Comparison of ENCODE assay signal across 17 cellular contexts in the genomic region with DNA sequence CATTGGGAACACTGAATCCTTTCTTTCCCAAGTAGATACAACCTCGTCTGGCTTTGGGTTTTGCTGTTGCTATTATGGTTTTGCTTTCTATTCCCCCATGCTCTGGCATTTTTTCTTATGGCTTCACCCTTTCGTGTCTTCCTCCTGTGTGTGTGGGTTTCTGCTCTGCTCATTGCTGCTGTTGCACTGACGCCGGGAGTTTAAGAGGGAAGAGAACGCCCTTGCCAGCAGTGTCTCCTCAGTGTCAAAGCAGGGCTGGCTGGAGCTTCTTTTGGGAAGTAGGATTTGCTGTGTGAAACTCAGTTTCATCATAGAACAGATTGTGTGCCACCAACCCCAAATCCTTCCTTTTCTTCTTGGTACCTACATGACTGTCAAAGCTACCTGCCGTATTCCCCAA.
DNase-seq lines count a peak whose midpoint lies in the region; ATAC-seq and TF ChIP-seq lines count a peak whose summit lies in the region.
"Had no signal": no experiment of that assay in that cellular context is flagged by ENCODE, and none has a peak within 500 bp of the region (broad histone marks: within the 10 kb centered on the region; RNA-seq: fewer than 3 reads in every experiment).

No MANE protein-coding gene starts in this region.

- CTCF ChIA-PET in WTC11 (lab: Charles Lee): interaction anchor here (0.5 to 3.6 kb wide), 35 partner anchors 8 to 1413 kb away, joined by 3 to 48 read pairs (median 4); a partner anchor contains a TSS

- no peaks in the 10 kb centered on the region for H3K9me3 Mint-ChIP-seq in HFFc6
- no peaks in the 10 kb centered on the region for H3K9me3 Mint-ChIP-seq in WTC11
- H3K9me3 Mint-ChIP-seq: activated CD4-positive, alpha-beta T cell treated with anti-CD3 and anti-CD28 coated beads, Interleukin-2, amount 10 ng/mL, durations not matched to agents 24 days and 14 days; activated naive CD4-positive, alpha-beta T cell treated with anti-CD3 and anti-CD28 coated beads, Interleukin-2, amount 10 ng/mL, durations not matched to agents 7 days and 5 days; activated T-cell treated with anti-CD3 and anti-CD28 coated beads, Interleukin-2, amount 50 U/mL, for 72 hours; CD4-positive, alpha-beta T cell; mesothelial cell of epicardium; naive thymus-derived CD8-positive, alpha-beta T cell; stimulated activated naive CD8-positive, alpha-beta T cell treated with anti-CD3 and anti-CD28 coated beads, Interleukin-15, Interleukin-2, amounts not matched to agents 100 ng/mL and 50 ng/mL, for 24 hours; T-helper 1 cell treated with Interleukin-12 subunit alpha and Interleukin-12 subunit beta and Interleukin-4 antibody, amounts not matched to agents 30 μg/mL and 1 μg/mL, for 36 hours had no signal

- H3K4me3 Mint-ChIP-seq in HFFc6: peak overlapping the region; percentile 4; the same call in 1 of the 2 replicates
- H3K4me3 Mint-ChIP-seq in WTC11: no peak overlapping the region
- H3K4me3 Mint-ChIP-seq: activated CD4-positive, alpha-beta T cell treated with anti-CD3 and anti-CD28 coated beads, Interleukin-2, amount 10 ng/mL, durations not matched to agents 24 days and 14 days; activated naive CD4-positive, alpha-beta T cell treated with anti-CD3 and anti-CD28 coated beads, Interleukin-2, amount 10 ng/mL, durations not matched to agents 7 days and 5 days; activated T-cell treated with anti-CD3 and anti-CD28 coated beads, Interleukin-2, amount 50 U/mL, for 72 hours; CD4-positive, alpha-beta T cell; mesothelial cell of epicardium; naive thymus-derived CD8-positive, alpha-beta T cell; stimulated activated naive CD8-positive, alpha-beta T cell treated with anti-CD3 and anti-CD28 coated beads, Interleukin-15, Interleukin-2, amounts not matched to agents 100 ng/mL and 50 ng/mL, for 24 hours; T-helper 1 cell treated with Interleukin-12 subunit alpha and Interleukin-12 subunit beta and Interleukin-4 antibody, amounts not matched to agents 30 μg/mL and 1 μg/mL, for 36 hours had no signal

- TF ChIP-seq CTCF in HFFc6 (IDR thresholded peaks at IDR 0.05) (no peak), WTC11 (IDR thresholded peaks at IDR 0.05) (no peak)

- POLR2A ChIA-PET in WTC11 (lab: Charles Lee): no interaction called here

- H3K27me3 Mint-ChIP-seq in HFFc6 (ENCODE audit: insufficient read depth) (peaks cover 8% of the 10 kb centered on the region), WTC11 (ENCODE audit: low read depth) (no peaks in the 10 kb centered on the region)
- H3K27me3 Mint-ChIP-seq: activated naive CD4-positive, alpha-beta T cell treated with anti-CD3 and anti-CD28 coated beads, Interleukin-2, amount 10 ng/mL, durations not matched to agents 7 days and 5 days; stimulated activated naive CD8-positive, alpha-beta T cell treated with anti-CD3 and anti-CD28 coated beads, Interleukin-15, Interleukin-2, amounts not matched to agents 100 ng/mL and 50 ng/mL, for 24 hours had no signal

- ATAC-seq in WTC11 (no peak; the same call in 1 of the 2 replicates), left ventricle myocardium superior (peak; percentile 67), sciatic nerve (peak; percentile 59), HG02759 (IDR thresholded peaks at IDR 0.05; ENCODE audit: unreplicated experiment) (no peak)

- DNase-seq in HFFc6 (no peak), WTC11 (ENCODE audit: low spot score) (no peak), left ventricle myocardium superior (no peak), sciatic nerve (ENCODE audit: low spot score) (no peak), activated gamma-delta T cell treated with Interleukin-2 at 50 U/mL for 16 hours (no peak), DMS 273 treated with DMSO at 0.1 percent for 48 hours (lab: John Stamatoyannopoulos, UW) (no peak), CD1c-positive myeloid dendritic cell (ENCODE audit: extremely low spot score) (no peak)
- DNase-seq: cortex of kidney had no signal

- H3K27ac Mint-ChIP-seq in HFFc6 (peak overlapping the region; percentile 70), WTC11 (peak overlapping the region; percentile 33)
- H3K27ac Mint-ChIP-seq: activated CD4-positive, alpha-beta T cell treated with anti-CD3 and anti-CD28 coated beads, Interleukin-2, amount 10 ng/mL, durations not matched to agents 24 days and 14 days; activated naive CD4-positive, alpha-beta T cell treated with anti-CD3 and anti-CD28 coated beads, Interleukin-2, amount 10 ng/mL, durations not matched to agents 7 days and 5 days; activated T-cell treated with anti-CD3 and anti-CD28 coated beads, Interleukin-2, amount 50 U/mL, for 72 hours; CD4-positive, alpha-beta T cell; mesothelial cell of epicardium; naive thymus-derived CD8-positive, alpha-beta T cell; stimulated activated naive CD8-positive, alpha-beta T cell treated with anti-CD3 and anti-CD28 coated beads, Interleukin-15, Interleukin-2, amounts not matched to agents 100 ng/mL and 50 ng/mL, for 24 hours; T-helper 1 cell treated with Interleukin-12 subunit alpha and Interleukin-12 subunit beta and Interleukin-4 antibody, amounts not matched to agents 30 μg/mL and 1 μg/mL, for 36 hours had no signal

- peaks cover 32% of the 10 kb centered on the region for H3K36me3 Mint-ChIP-seq in HFFc6 (ENCODE audit: low read depth)
- H3K36me3 Mint-ChIP-seq in WTC11: peaks cover 52% of the 10 kb centered on the region
- H3K36me3 Mint-ChIP-seq: activated naive CD4-positive, alpha-beta T cell treated with anti-CD3 and anti-CD28 coated beads, Interleukin-2, amount 10 ng/mL, durations not matched to agents 7 days and 5 days had no signal

- H3K4me1 Mint-ChIP-seq in HFFc6 (ENCODE audit: low read depth) (peaks cover 50% of the 10 kb centered on the region), WTC11 (peaks cover 14% of the 10 kb centered on the region)
- H3K4me1 Mint-ChIP-seq: activated CD4-positive, alpha-beta T cell treated with anti-CD3 and anti-CD28 coated beads, Interleukin-2, amount 10 ng/mL, durations not matched to agents 24 days and 14 days; activated naive CD4-positive, alpha-beta T cell treated with anti-CD3 and anti-CD28 coated beads, Interleukin-2, amount 10 ng/mL, durations not matched to agents 7 days and 5 days had no signal

- intact Hi-C loops in left ventricle myocardium superior (cut with micrococcal nuclease): no loop called here
- intact Hi-C loops in sciatic nerve (cut with DNase I): loop anchor here (2.0 kb wide), 1 partner anchor 178 kb away; no protein-coding TSS in a partner anchor

TF ChIP-seq in WTC11, 78 proteins besides CTCF, POLR2A, EP300 and RAD21:
- TF ChIP-seq ETV6 (CRISPR knock-in tag; IDR thresholded peaks at IDR 0.05): no peak
- TF ChIP-seq, protein P1, sequence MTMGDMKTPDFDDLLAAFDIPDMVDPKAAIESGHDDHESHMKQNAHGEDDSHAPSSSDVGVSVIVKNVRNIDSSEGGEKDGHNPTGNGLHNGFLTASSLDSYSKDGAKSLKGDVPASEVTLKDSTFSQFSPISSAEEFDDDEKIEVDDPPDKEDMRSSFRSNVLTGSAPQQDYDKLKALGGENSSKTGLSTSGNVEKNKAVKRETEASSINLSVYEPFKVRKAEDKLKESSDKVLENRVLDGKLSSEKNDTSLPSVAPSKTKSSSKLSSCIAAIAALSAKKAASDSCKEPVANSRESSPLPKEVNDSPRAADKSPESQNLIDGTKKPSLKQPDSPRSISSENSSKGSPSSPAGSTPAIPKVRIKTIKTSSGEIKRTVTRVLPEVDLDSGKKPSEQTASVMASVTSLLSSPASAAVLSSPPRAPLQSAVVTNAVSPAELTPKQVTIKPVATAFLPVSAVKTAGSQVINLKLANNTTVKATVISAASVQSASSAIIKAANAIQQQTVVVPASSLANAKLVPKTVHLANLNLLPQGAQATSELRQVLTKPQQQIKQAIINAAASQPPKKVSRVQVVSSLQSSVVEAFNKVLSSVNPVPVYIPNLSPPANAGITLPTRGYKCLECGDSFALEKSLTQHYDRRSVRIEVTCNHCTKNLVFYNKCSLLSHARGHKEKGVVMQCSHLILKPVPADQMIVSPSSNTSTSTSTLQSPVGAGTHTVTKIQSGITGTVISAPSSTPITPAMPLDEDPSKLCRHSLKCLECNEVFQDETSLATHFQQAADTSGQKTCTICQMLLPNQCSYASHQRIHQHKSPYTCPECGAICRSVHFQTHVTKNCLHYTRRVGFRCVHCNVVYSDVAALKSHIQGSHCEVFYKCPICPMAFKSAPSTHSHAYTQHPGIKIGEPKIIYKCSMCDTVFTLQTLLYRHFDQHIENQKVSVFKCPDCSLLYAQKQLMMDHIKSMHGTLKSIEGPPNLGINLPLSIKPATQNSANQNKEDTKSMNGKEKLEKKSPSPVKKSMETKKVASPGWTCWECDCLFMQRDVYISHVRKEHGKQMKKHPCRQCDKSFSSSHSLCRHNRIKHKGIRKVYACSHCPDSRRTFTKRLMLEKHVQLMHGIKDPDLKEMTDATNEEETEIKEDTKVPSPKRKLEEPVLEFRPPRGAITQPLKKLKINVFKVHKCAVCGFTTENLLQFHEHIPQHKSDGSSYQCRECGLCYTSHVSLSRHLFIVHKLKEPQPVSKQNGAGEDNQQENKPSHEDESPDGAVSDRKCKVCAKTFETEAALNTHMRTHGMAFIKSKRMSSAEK (CRISPR knock-in tag; IDR thresholded peaks at IDR 0.05; ENCODE audit: borderline replicate concordance): no peak
TF ChIP-seq in WTC11: peak in this region for 0.

Comparison
In these comparisons a context has a peak if more than half of its experiments do, and no peak if none do; other contexts are left out.
1. ATAC-seq: peak in left ventricle myocardium superior (single experiment) and sciatic nerve (single experiment); none in WTC11 (single experiment) and HG02759 (single experiment).